9 cellular contexts compared by ENCODE assay signal in genomic region chr18:44759925-44760342, GRCh38.
DNase-seq lines count a peak whose midpoint lies in the region; ATAC-seq, FAIRE-seq and TF ChIP-seq lines count a peak whose summit lies in the region.
"Had no signal": no experiment of that assay in that cellular context is flagged by ENCODE, and none has a peak within 500 bp of the region (broad histone marks: within the 10 kb centered on the region; RNA-seq: fewer than 3 reads in every experiment).

No MANE protein-coding gene starts in this region.

- H3K27me3 ChIP-seq in body of pancreas, result no peaks in the 10 kb centered on the region
- H3K27me3 ChIP-seq in small intestine (ENCODE audit: control insufficient read depth in 2 of 2, insufficient read depth in 2 of 2, low read length in 2 of 2), result no peaks in the 10 kb centered on the region

- intact Hi-C loops in natural killer cell (cut with micrococcal nuclease) (no loop called here), body of pancreas (cut with DNase I) (no loop called here)

- H3K4me1 ChIP-seq in body of pancreas (peaks cover 28% of the 10 kb centered on the region), small intestine (ENCODE audit: control insufficient read depth in 2 of 2, insufficient read depth in 1 of 2, low read depth in 1 of 2, low read length in 1 of 2) (peaks cover 0 to 2% of the 10 kb centered on the region in 2 donors)

- H3K4me1 Mint-ChIP-seq in natural killer cell, result peaks cover 24 to 29% of the 10 kb centered on the region in 2 donors

- H3K4me3 Mint-ChIP-seq in natural killer cell, result peak overlapping the region; percentile 82

- peak; percentile 4 for DNase-seq in NOMO-1 treated with dmso at 0.1 percent for 144 hours (lab: John Stamatoyannopoulos, UW; ENCODE audit: unreplicated experiment)
- no peak for DNase-seq in natural killer cell
- no peak for DNase-seq in DMS79 (lab: John Stamatoyannopoulos, UW)
- no peak for DNase-seq in body of pancreas
- DNase-seq in NCI-H345 (lab: John Stamatoyannopoulos, UW), result no peak
- no peak for DNase-seq in small intestine
- DNase-seq: GM23248 had no signal

- H3K9me3 Mint-ChIP-seq in natural killer cell, result no peaks in the 10 kb centered on the region

- no peaks in the 10 kb centered on the region for H3K27me3 Mint-ChIP-seq in natural killer cell (ENCODE audit: low read depth in 2 of 2)

- no peaks in the 10 kb centered on the region for H3K36me3 ChIP-seq in body of pancreas (replicated peaks in 1 of 2; ENCODE audit: insufficient read depth in 1 of 2, low read depth in 2 of 2)
- H3K36me3 ChIP-seq in small intestine (ENCODE audit: control insufficient read depth in 2 of 2, insufficient read depth in 2 of 2, low read length in 2 of 2), result no peaks in the 10 kb centered on the region

- no peaks in the 10 kb centered on the region for H3K9me3 ChIP-seq in body of pancreas
- no peaks in the 10 kb centered on the region for H3K9me3 ChIP-seq in small intestine (ENCODE audit: control insufficient read depth, low read depth)

- H3K4me3 ChIP-seq in body of pancreas, result no peak overlapping the region
- H3K4me3 ChIP-seq in small intestine (ENCODE audit: low read depth in 1 of 2, low read length in 2 of 2), result no peak overlapping the region
- H3K4me3 ChIP-seq: GM23248 had no signal

- H3K36me3 Mint-ChIP-seq in natural killer cell, result no peaks in the 10 kb centered on the region

- TF ChIP-seq CTCF in natural killer cell (IDR thresholded peaks at IDR 0.05) (no peak), body of pancreas (IDR thresholded peaks at IDR 0.05) (no peak)

- no peak for TF ChIP-seq POLR2A in body of pancreas (IDR thresholded peaks at IDR 0.05)

- WGBS in body of pancreas, 2 donors, result 71 to 80% methylated on average over 1 of the region's 1 CpG
- 60 to 88% (median 68%) methylated on average over 1 of the region's 1 CpG for WGBS in small intestine, 3 donors

- H3K27ac ChIP-seq in body of pancreas, result peak overlapping the region in 2 of 4 donors; percentile 5 to 20
- peak overlapping the region in 1 of 2 donors; percentile 8 for H3K27ac ChIP-seq in small intestine (ENCODE audit: low read depth in 1 of 2, low read length in 1 of 2)
- H3K27ac ChIP-seq: GM23248 had no signal

- FAIRE-seq in small intestine (lab: Jason Lieb, UNC), result no peak

- peak overlapping the region; percentile 94 for H3K27ac Mint-ChIP-seq in natural killer cell

- peak; percentile 44 for ATAC-seq in GM18868 (IDR thresholded peaks at IDR 0.05; ENCODE audit: unreplicated experiment)
- peak; percentile 41 for ATAC-seq in HG02610 (IDR thresholded peaks at IDR 0.05; ENCODE audit: unreplicated experiment)
- peak in 2 of 3 donors; percentile 42 to 45 for ATAC-seq in natural killer cell
- ATAC-seq in body of pancreas, result no peak
